ENCODE assay signal across 8 cellular contexts in the genomic region with DNA sequence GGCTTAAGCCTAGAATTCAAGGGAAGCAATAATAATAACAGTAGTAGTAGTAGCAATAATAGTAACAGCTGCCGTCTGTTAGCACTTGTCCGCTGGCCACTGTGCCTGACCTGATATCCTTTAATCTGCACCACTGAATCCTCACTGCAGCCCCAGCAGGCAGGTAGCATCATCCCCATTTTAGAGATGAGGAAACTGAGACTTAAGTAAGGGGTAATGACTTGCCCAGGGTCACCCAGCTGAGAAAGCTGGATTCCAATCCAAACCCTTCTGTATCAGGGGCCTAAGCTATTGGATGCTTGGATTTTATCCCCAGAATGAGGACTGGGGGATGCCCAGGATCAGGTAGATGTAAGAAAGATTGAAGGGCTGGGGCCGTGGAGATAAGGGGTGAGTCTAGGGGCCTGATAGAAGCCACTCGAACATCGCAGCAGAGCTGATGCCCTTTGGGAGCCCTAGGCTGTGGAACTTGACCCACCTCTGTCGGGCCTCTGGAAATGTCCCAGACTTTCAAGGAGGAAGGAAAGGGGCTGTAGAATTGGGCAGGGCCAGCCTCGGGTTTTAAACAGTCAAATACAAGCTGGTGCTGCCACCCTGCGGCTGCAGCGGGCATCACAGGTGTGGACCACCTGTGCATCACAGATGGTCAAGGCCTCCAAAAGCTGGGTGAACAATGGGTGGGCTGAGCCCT.
DNase-seq lines count a peak whose midpoint lies in the region; ATAC-seq and TF ChIP-seq lines count a peak whose summit lies in the region.

No MANE protein-coding gene starts in this region.

- TF ChIP-seq CTCF in heart right ventricle (IDR thresholded peaks at IDR 0.05): peak; percentile 57 to 91 (median 84)

- intact Hi-C loops in heart right ventricle (cut with DNase I): loop anchor here in 8 of 10 donors (2.0 to 10.0 kb wide), 9 partner anchors 164 to 454 kb away; no protein-coding TSS in a partner anchor

- H3K36me3 ChIP-seq in Karpas-422 (ENCODE audit: insufficient read depth, low read length) (no peaks in the 10 kb centered on the region), heart right ventricle (no peaks in the 10 kb centered on the region)

- DNase-seq in DMS53 (lab: John Stamatoyannopoulos, UW): peak; percentile 76
- DNase-seq in Karpas-422: peak; percentile 80
- peak; percentile 61 for DNase-seq in activated naive CD8-positive, alpha-beta T cell treated with anti-CD3 and anti-CD28 coated beads for 36 hours
- DNase-seq in heart right ventricle: peak; percentile 56 to 64
- DNase-seq in retina: peak; percentile 87

- WGBS in heart right ventricle, 2 donors: 28 to 32% methylated on average over 9 of the region's 9 CpGs

- H3K9ac ChIP-seq in Karpas-422 (ENCODE audit: low read length): no peak overlapping the region

- H3K27ac Mint-ChIP-seq in activated naive CD8-positive, alpha-beta T cell treated with anti-CD3 and anti-CD28 coated beads for 36 hours: no peak overlapping the region

- no peaks in the 10 kb centered on the region for H3K9me2 ChIP-seq in Karpas-422 (replicated peaks; ENCODE audit: insufficient read depth, low read length)

- H3K4me1 ChIP-seq in Karpas-422 (ENCODE audit: low read length): no peaks in the 10 kb centered on the region
- peaks cover 0 to 14% (median 3%) of the 10 kb centered on the region in 9 donors for H3K4me1 ChIP-seq in heart right ventricle

- H2AFZ ChIP-seq in Karpas-422 (ENCODE audit: low read length): no peak overlapping the region

- H3K4me3 Mint-ChIP-seq in activated naive CD8-positive, alpha-beta T cell treated with anti-CD3 and anti-CD28 coated beads for 36 hours: no peak overlapping the region

- peak; percentile 85 for ATAC-seq in SK-N-SH treated with all-trans-retinoic acid at 6 μM for 48 hours
- ATAC-seq in heart right ventricle: peak in 7 of 8 donors; percentile 42 to 76 (median 62)
- ATAC-seq in HG02588 (IDR thresholded peaks at IDR 0.05; ENCODE audit: unreplicated experiment): no peak
- ATAC-seq in HG02678 (IDR thresholded peaks at IDR 0.05; ENCODE audit: unreplicated experiment): no peak

- H3K27me3 ChIP-seq in Karpas-422 (ENCODE audit: low read length): no peaks in the 10 kb centered on the region
- peaks cover 0 to 28% (median 21%) of the 10 kb centered on the region in 7 donors for H3K27me3 ChIP-seq in heart right ventricle

- no peaks in the 10 kb centered on the region for H3K9me3 ChIP-seq in Karpas-422 (ENCODE audit: low read length)
- H3K9me3 ChIP-seq in heart right ventricle: no peaks in the 10 kb centered on the region

- H3K36me3 Mint-ChIP-seq in activated naive CD8-positive, alpha-beta T cell treated with anti-CD3 and anti-CD28 coated beads for 36 hours: no peaks in the 10 kb centered on the region

- H3K4me3 ChIP-seq in Karpas-422 (ENCODE audit: low read length) (no peak overlapping the region), heart right ventricle (no peak overlapping the region)

- H3K79me2 ChIP-seq in Karpas-422 (ENCODE audit: low read length): no peaks in the 10 kb centered on the region

- peaks cover 3% of the 10 kb centered on the region for H3K4me1 Mint-ChIP-seq in activated naive CD8-positive, alpha-beta T cell treated with anti-CD3 and anti-CD28 coated beads for 36 hours

- H3K4me2 ChIP-seq in Karpas-422 (ENCODE audit: low read depth, low read length, poor library complexity, severe bottlenecking): no peak overlapping the region

- H3K27ac ChIP-seq in Karpas-422 (ENCODE audit: low read length) (no peak overlapping the region), heart right ventricle (no peak overlapping the region)

- H3K27me3 Mint-ChIP-seq in activated naive CD8-positive, alpha-beta T cell treated with anti-CD3 and anti-CD28 coated beads for 36 hours: peaks cover 13% of the 10 kb centered on the region

- no peaks in the 10 kb centered on the region for H4K20me1 ChIP-seq in Karpas-422 (ENCODE audit: insufficient read depth, low read depth, low read length)

- H3K9me3 Mint-ChIP-seq in activated naive CD8-positive, alpha-beta T cell treated with anti-CD3 and anti-CD28 coated beads for 36 hours: no peaks in the 10 kb centered on the region

TF ChIP-seq in SK-N-SH treated with all-trans-retinoic acid at 6 μM for 48 hours, 23 proteins besides CTCF, POLR2A, EP300 and RAD21:
- no peak for TF ChIP-seq ZNF565 (CRISPR knock-in tag; conservative IDR thresholded peaks at IDR 0.05; ENCODE audit: low read depth)

Comparison
In these comparisons a context has a peak if more than half of its experiments do, and no peak if none do; other contexts are left out.
1. ATAC-seq: peak in SK-N-SH treated with all-trans-retinoic acid at 6 μM for 48 hours (single experiment) and heart right ventricle (7 of 8); none in HG02588 (single experiment) and HG02678 (single experiment).
2. Peak in every context shown above with its lines, with median percentiles within 50 percentile points of each other: DNase-seq.